In the genomic region with DNA sequence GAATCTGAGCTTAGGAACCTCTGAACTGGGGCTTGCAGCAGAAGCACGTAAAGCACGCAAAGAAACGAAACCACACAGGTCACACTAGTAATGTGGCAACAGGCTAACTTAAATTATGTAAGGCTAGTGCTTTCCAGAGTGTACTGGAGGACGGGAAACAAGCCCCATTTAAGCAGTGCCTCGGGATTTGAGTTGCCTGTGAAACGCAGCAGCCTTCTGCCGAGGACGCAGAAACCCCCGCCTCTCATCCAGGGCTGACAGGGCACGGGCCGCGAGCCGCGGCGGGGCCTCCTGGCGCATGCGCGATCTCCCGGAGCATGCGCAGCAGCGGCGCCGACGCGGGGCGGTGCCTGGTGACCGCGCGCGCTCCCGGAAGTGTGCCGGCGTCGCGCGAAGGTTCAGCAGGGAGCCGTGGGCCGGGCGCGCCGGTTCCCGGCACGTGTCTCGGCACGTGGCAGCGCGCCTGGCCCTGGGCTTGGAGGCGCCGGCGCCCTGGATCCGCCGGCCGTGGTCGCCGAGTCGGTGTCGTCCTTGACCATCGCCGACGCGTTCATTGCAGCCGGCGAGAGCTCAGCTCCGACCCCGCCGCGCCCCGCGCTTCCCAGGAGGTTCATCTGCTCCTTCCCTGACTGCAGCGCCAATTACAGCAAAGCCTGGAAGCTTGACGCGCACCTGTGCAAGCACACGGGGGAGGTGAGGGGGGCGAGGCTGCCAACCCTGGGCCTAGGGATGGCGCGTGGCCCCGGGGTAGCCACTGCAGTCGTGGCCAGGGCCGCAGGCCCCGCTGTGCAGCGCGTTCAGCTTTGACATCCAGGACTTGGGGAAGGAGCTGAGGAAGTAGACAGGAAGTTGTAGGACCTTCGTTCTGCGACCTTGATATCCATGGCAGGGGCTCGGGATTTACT, we compare ENCODE assay signal across 1 cellular context.
TF ChIP-seq lines count a peak whose summit lies in the region.

GTF3A (plus strand) TSS at position 374 of the 905 bp plus-strand sequence.

TF ChIP-seq in K562, 482 proteins besides CTCF, POLR2A, EP300 and RAD21 (continued from another document and continues in another):
- TF ChIP-seq MGA (IDR thresholded peaks at IDR 0.05) (peak; percentile 91), RB1 (IDR thresholded peaks at IDR 0.05; ENCODE audit: low read depth) (peak; percentile 74), ATF6 (CRISPR knock-in tag; IDR thresholded peaks at IDR 0.05) (no peak), ZNF12 (CRISPR knock-in tag; IDR thresholded peaks at IDR 0.05) (0 out of 2 replicates have a peak, but pooled peaks have one; percentile 25), ZNF583 (CRISPR knock-in tag; IDR thresholded peaks at IDR 0.05) (peak; percentile 44; the same call in 1 of the 2 replicates), NRF1 (conservative IDR thresholded peaks at IDR 0.05 in 1 of 2, IDR thresholded peaks at IDR 0.05 in 1 of 2) (peak; percentile 97), TEAD4 (IDR thresholded peaks at IDR 0.05; ENCODE audit: low read length) (no peak), TEAD4 (CRISPR knock-in tag; IDR thresholded peaks at IDR 0.05; ENCODE audit: borderline replicate concordance) (no peak), CREB1 (IDR thresholded peaks at IDR 0.05) (no peak), CREB1 (CRISPR knock-in tag; IDR thresholded peaks at IDR 0.05) (peak; percentile 48; the same call in 1 of the 2 replicates), SIN3B (IDR thresholded peaks at IDR 0.05; ENCODE audit: low read depth) (peak; percentile 54; the same call in 1 of the 2 replicates), PHF8 (IDR thresholded peaks at IDR 0.05; ENCODE audit: borderline replicate concordance, low read length) (peak; percentile 81; the same call in 1 of the 2 replicates), JUN (IDR thresholded peaks at IDR 0.05; ENCODE audit: borderline replicate concordance, low read depth, low read length) (no peak; the same call in 1 of the 2 replicates), JUN (CRISPR knock-in tag; IDR thresholded peaks at IDR 0.05; ENCODE audit: borderline replicate concordance) (0 out of 2 replicates have a peak, but pooled peaks have one; percentile 76), TEAD2 (tag; IDR thresholded peaks at IDR 0.05) (no peak), ZNF431 (CRISPR knock-in tag; IDR thresholded peaks at IDR 0.05) (peak; percentile 81; the same call in 1 of the 2 replicates), NR2F6 (CRISPR knock-in tag; IDR thresholded peaks at IDR 0.05) (no peak), E2F6 (IDR thresholded peaks at IDR 0.05; ENCODE audit: borderline replicate concordance in 1 of 2, extremely low read depth in 1 of 2, insufficient read depth in 1 of 2, insufficient read length in 1 of 2, low read depth in 1 of 2, low read length in 1 of 2, poor library complexity in 1 of 2, severe bottlenecking in 1 of 2) (peak; percentile 96 to 99), ZNF124 (CRISPR knock-in tag; IDR thresholded peaks at IDR 0.05) (0 out of 2 replicates have a peak, but pooled peaks have one; percentile 47), HMGN3 (IDR thresholded peaks at IDR 0.05; ENCODE audit: borderline replicate concordance, extremely low read depth, insufficient read length, low read depth, low read length) (peak; percentile 37), HDAC1 (IDR thresholded peaks at IDR 0.05) (peak in 1 of 2 experiments; percentile 83; a peak in 2 of 4 replicates), POU5F1 (IDR thresholded peaks at IDR 0.05; ENCODE audit: borderline replicate concordance, low read depth, low read length, partially characterized antibody) (peak; percentile 81), MAZ (CRISPR knock-in tag; conservative IDR thresholded peaks at IDR 0.05 in 1 of 2, IDR thresholded peaks at IDR 0.05 in 1 of 2) (peak; percentile 31 to 66; a peak in 3 of 4 replicates), POLR2B (IDR thresholded peaks at IDR 0.05; ENCODE audit: low read depth, partially characterized antibody) (peak; percentile 68), ZNF24 (IDR thresholded peaks at IDR 0.05) (peak; percentile 7; the same call in 1 of the 2 replicates), TGIF2 (CRISPR knock-in tag; IDR thresholded peaks at IDR 0.05) (peak; percentile 95; the same call in 1 of the 2 replicates), NR2C2 (CRISPR knock-in tag; IDR thresholded peaks at IDR 0.05) (0 out of 2 replicates have a peak, but pooled peaks have one; percentile 50), NR2C2 (tag; IDR thresholded peaks at IDR 0.05) (peak; percentile 59), SLC30A9 (CRISPR knock-in tag; IDR thresholded peaks at IDR 0.05) (0 out of 2 replicates have a peak, but pooled peaks have one; percentile 25), RCOR1 (IDR thresholded peaks at IDR 0.05; ENCODE audit: borderline replicate concordance in 1 of 2, low read depth in 2 of 2, low read length in 2 of 2) (0 out of 4 replicates have a peak, but pooled peaks of 1 of the 2 experiments have one; percentile 3), TBP (optimal IDR thresholded peaks at IDR 0.05; ENCODE audit: low read depth, low read length) (peak; percentile 43), FOXJ2 (tag; IDR thresholded peaks at IDR 0.05) (no peak), ZNF282 (CRISPR knock-in tag; IDR thresholded peaks at IDR 0.05) (peak; percentile 54; the same call in 1 of the 2 replicates), ETV5 (CRISPR knock-in tag; IDR thresholded peaks at IDR 0.05; ENCODE audit: low read depth) (peak; percentile 40; the same call in 1 of the 2 replicates), ZFX (CRISPR knock-in tag; IDR thresholded peaks at IDR 0.05) (peak; percentile 73), KDM5B (IDR thresholded peaks at IDR 0.05; ENCODE audit: insufficient replicate concordance, low read depth, low read length) (peak; percentile 63)
- TF ChIP-seq, protein P1, sequence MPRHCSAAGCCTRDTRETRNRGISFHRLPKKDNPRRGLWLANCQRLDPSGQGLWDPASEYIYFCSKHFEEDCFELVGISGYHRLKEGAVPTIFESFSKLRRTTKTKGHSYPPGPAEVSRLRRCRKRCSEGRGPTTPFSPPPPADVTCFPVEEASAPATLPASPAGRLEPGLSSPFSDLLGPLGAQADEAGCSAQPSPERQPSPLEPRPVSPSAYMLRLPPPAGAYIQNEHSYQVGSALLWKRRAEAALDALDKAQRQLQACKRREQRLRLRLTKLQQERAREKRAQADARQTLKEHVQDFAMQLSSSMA (CRISPR knock-in tag; IDR thresholded peaks at IDR 0.05), result no peak
- TF ChIP-seq, protein P2, sequence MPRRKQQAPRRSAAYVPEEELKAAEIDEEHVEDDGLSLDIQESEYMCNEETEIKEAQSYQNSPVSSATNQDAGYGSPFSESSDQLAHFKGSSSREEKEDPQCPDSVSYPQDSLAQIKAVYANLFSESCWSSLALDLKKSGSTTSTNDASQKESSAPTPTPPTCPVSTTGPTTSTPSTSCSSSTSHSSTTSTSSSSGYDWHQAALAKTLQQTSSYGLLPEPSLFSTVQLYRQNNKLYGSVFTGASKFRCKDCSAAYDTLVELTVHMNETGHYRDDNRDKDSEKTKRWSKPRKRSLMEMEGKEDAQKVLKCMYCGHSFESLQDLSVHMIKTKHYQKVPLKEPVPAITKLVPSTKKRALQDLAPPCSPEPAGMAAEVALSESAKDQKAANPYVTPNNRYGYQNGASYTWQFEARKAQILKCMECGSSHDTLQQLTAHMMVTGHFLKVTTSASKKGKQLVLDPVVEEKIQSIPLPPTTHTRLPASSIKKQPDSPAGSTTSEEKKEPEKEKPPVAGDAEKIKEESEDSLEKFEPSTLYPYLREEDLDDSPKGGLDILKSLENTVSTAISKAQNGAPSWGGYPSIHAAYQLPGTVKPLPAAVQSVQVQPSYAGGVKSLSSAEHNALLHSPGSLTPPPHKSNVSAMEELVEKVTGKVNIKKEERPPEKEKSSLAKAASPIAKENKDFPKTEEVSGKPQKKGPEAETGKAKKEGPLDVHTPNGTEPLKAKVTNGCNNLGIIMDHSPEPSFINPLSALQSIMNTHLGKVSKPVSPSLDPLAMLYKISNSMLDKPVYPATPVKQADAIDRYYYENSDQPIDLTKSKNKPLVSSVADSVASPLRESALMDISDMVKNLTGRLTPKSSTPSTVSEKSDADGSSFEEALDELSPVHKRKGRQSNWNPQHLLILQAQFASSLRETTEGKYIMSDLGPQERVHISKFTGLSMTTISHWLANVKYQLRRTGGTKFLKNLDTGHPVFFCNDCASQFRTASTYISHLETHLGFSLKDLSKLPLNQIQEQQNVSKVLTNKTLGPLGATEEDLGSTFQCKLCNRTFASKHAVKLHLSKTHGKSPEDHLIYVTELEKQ (CRISPR knock-in tag; IDR thresholded peaks at IDR 0.05), result no peak
